In the genomic region with DNA sequence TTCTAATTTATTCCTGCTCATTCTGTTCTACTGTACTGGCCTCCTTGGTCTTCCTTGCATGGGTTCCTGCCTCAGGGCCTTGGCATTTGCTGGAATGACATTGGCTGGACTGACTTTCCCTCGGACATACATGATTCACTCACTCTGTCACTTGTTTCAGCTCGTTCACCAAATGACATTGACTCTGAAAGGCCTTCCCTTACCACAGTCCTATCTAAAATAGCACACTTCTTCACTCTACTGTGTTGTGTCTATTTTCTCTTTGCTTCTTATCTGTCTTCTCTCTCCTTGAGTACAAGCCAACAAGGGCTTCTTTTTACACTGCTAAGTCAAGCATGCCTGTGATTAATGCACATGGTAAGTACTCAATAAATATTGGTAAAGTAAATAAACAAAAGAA, we compare ENCODE assay signal across 25 cellular contexts.
A peak's percentile ranks its signal among the peaks of the same experiment; 100 is the strongest.
DNase-seq lines count a peak whose midpoint lies in the region; ATAC-seq, FAIRE-seq and TF ChIP-seq lines count a peak whose summit lies in the region.
"Had no signal": no experiment of that assay in that cellular context is flagged by ENCODE, and none has a peak within 500 bp of the region (broad histone marks: within the 10 kb centered on the region; RNA-seq: fewer than 3 reads in every experiment).

No MANE protein-coding gene starts in this region.

- TF ChIP-seq POLR2A in HCT116 (IDR thresholded peaks at IDR 0.05; ENCODE audit: borderline replicate concordance, extremely low read depth, insufficient read depth, insufficient read length): no peak
- TF ChIP-seq POLR2A in suprapubic skin (IDR thresholded peaks at IDR 0.05): no peak

- WGBS in suprapubic skin: 65% methylated on average over 2 of the region's 2 CpGs
- no CpG with 5 or more reads among the region's 2 CpGs for WGBS in mesendoderm (ENCODE audit: extremely low coverage, insufficient coverage, low lambda C conversion rate)

- peak; percentile 67 for FAIRE-seq in keratinocyte (lab: Jason Lieb, UNC)
- FAIRE-seq: colon, endothelial cell of umbilical vein had no signal

- intact Hi-C loops in HCT116 (cut with micrococcal nuclease): no loop called here
- intact Hi-C loops in activated T-helper 2 cell treated with anti-CD3 and anti-CD28 coated beads, Interferon-gamma antibody, Interleukin-2, Interleukin-4, amounts not matched to agents 10 μg/mL and 5 μg/mL and 100 μg/mL, durations not matched to agents 14 hours and 24 hours and 36 hours (cut with micrococcal nuclease): no loop called here

- no peak overlapping the region for H4K5ac ChIP-seq in mesendoderm (ENCODE audit: low read length)

- H3K79me2 ChIP-seq in HCT116 (ENCODE audit: insufficient read depth, low read length): no peaks in the 10 kb centered on the region
- H3K79me2 ChIP-seq in fibroblast of lung (ENCODE audit: control insufficient read depth, insufficient read depth, low read length): no peaks in the 10 kb centered on the region
- no peaks in the 10 kb centered on the region for H3K79me2 ChIP-seq in keratinocyte (ENCODE audit: control insufficient read depth, insufficient read depth, low read length)
- no peaks in the 10 kb centered on the region for H3K79me2 ChIP-seq in mesendoderm (ENCODE audit: control insufficient read depth, insufficient read depth, low read length)

- H3K4me3 ChIP-seq in HCT116 (replicated peaks in 1 of 2; ENCODE audit: low read depth in 1 of 2, low read length in 2 of 2) (no peak overlapping the region), fibroblast of lung (replicated peaks in 1 of 4; ENCODE audit: control extremely low read depth in 1 of 4, insufficient read depth in 1 of 4, low read depth in 3 of 4, low read length in 4 of 4) (no peak overlapping the region), keratinocyte (ENCODE audit: control insufficient read depth in 2 of 3, extremely low read depth in 1 of 3, insufficient read depth in 2 of 3, low read depth in 1 of 3, low read length in 3 of 3) (no peak overlapping the region), suprapubic skin (no peak overlapping the region), mesendoderm (ENCODE audit: low read length) (no peak overlapping the region)
- H3K4me3 ChIP-seq: BLaER1 treated with 17β-estradiol and CSF1 and Interleukin-3, amounts not matched to agents 10 nM and 100 nM; breast epithelium; GM23338; SJSA1 had no signal

- H3K4me1 Mint-ChIP-seq in activated T-helper 2 cell treated with anti-CD3 and anti-CD28 coated beads, Interferon-gamma antibody, Interleukin-2, Interleukin-4, amounts not matched to agents 10 μg/mL and 5 μg/mL and 100 μg/mL, durations not matched to agents 14 hours and 24 hours and 36 hours (ENCODE audit: low read depth): no peaks in the 10 kb centered on the region
- H3K4me1 Mint-ChIP-seq: immature natural killer cell; natural killer cell; stimulated activated effector memory CD8-positive, alpha-beta T cell treated with anti-CD3 and anti-CD28 coated beads, Interleukin-12 subunit alpha, Interleukin-12 subunit beta, amount 100 ng/mL, for 72 hours had no signal

- H3K36me3 ChIP-seq in HCT116 (ENCODE audit: control insufficient read depth in 1 of 2, insufficient read depth in 2 of 2, low read length in 2 of 2) (peaks cover 4 to 51% of the 10 kb centered on the region in 2 experiments; a peak in 2 of 4 replicates), fibroblast of lung (ENCODE audit: control insufficient read depth, insufficient read depth, low read length) (no peaks in the 10 kb centered on the region), keratinocyte (ENCODE audit: control insufficient read depth in 2 of 2, extremely low read depth in 1 of 2, insufficient read depth in 2 of 2, low read length in 2 of 2) (no peaks in the 10 kb centered on the region), suprapubic skin (no peaks in the 10 kb centered on the region), mesendoderm (ENCODE audit: control insufficient read depth, insufficient read depth, low read length) (no peaks in the 10 kb centered on the region)
- H3K36me3 ChIP-seq: BLaER1 treated with 17β-estradiol and CSF1 and Interleukin-3, amounts not matched to agents 10 nM and 100 nM; breast epithelium; SJSA1; WERI-Rb-1 had no signal

- H3K27ac ChIP-seq in HCT116 (ENCODE audit: low read depth, low read length): peak overlapping the region; percentile 84
- H3K27ac ChIP-seq in fibroblast of lung (ENCODE audit: insufficient read depth, low read length): no peak overlapping the region
- no peak overlapping the region for H3K27ac ChIP-seq in keratinocyte (ENCODE audit: control insufficient read depth, insufficient read depth, low read length)
- no peak overlapping the region for H3K27ac ChIP-seq in suprapubic skin
- H3K27ac ChIP-seq in mesendoderm (ENCODE audit: low read depth, low read length): no peak overlapping the region
- H3K27ac ChIP-seq: BLaER1 treated with 17β-estradiol and CSF1 and Interleukin-3, amounts not matched to agents 10 nM and 100 nM; breast epithelium; SJSA1; WERI-Rb-1 had no signal

- H2BK120ac ChIP-seq in mesendoderm (ENCODE audit: low read depth, low read length): no peak overlapping the region

- no peaks in the 10 kb centered on the region for H4K20me1 ChIP-seq in HCT116 (ENCODE audit: insufficient read depth)
- no peaks in the 10 kb centered on the region for H4K20me1 ChIP-seq in fibroblast of lung (ENCODE audit: control insufficient read depth, extremely low read depth, insufficient read depth, low read length)
- H4K20me1 ChIP-seq in keratinocyte (ENCODE audit: control insufficient read depth, extremely low read depth, insufficient read depth, low read length): no peaks in the 10 kb centered on the region
- H4K20me1 ChIP-seq: BLaER1 treated with 17β-estradiol and CSF1 and Interleukin-3, amounts not matched to agents 10 nM and 100 nM had no signal

- H3K4ac ChIP-seq in mesendoderm (ENCODE audit: low read depth, low read length): no peak overlapping the region

- peak; percentile 26; the same call in 1 of the 2 replicates for ATAC-seq in HCT116
- ATAC-seq: activated CD8-positive, alpha-beta T cell treated with anti-CD3 and anti-CD28 coated beads, Interleukin-2, amount 10 ng/mL, durations not matched to agents 7 days and 5 days; activated naive CD4-positive, alpha-beta T cell treated with anti-CD3 and anti-CD28 coated beads, Interleukin-2, amount 50 U/mL, for 72 hours; GM23338; natural killer cell; Panc1; stimulated activated effector memory CD8-positive, alpha-beta T cell treated with anti-CD3 and anti-CD28 coated beads, Interleukin-12 subunit alpha, Interleukin-12 subunit beta, amount 100 ng/mL, for 72 hours had no signal

- H3K56ac ChIP-seq in mesendoderm (ENCODE audit: low read length): no peak overlapping the region

- H3K79me1 ChIP-seq in mesendoderm (ENCODE audit: low read length): no peaks in the 10 kb centered on the region

- no peak overlapping the region for H3K27ac Mint-ChIP-seq in activated T-helper 2 cell treated with anti-CD3 and anti-CD28 coated beads, Interferon-gamma antibody, Interleukin-2, Interleukin-4, amounts not matched to agents 10 μg/mL and 5 μg/mL and 100 μg/mL, durations not matched to agents 14 hours and 24 hours and 36 hours
- H3K27ac Mint-ChIP-seq: activated CD8-positive, alpha-beta T cell treated with anti-CD3 and anti-CD28 coated beads, Interleukin-2, amount 10 ng/mL, durations not matched to agents 7 days and 5 days; activated naive CD4-positive, alpha-beta T cell treated with anti-CD3 and anti-CD28 coated beads, Interleukin-2, amount 50 U/mL, for 72 hours; GM23338; immature natural killer cell; natural killer cell; stimulated activated effector memory CD8-positive, alpha-beta T cell treated with anti-CD3 and anti-CD28 coated beads, Interleukin-12 subunit alpha, Interleukin-12 subunit beta, amount 100 ng/mL, for 72 hours had no signal

- no peak for TF ChIP-seq EP300 in suprapubic skin (IDR thresholded peaks at IDR 0.05)

- H3K9me2 ChIP-seq in HCT116 (ENCODE audit: insufficient read depth): no peaks in the 10 kb centered on the region

- H3K27me3 ChIP-seq in HCT116 (ENCODE audit: insufficient read depth, low read length) (no peaks in the 10 kb centered on the region), fibroblast of lung (ENCODE audit: control insufficient read depth, insufficient read depth, low read length) (no peaks in the 10 kb centered on the region), keratinocyte (ENCODE audit: control insufficient read depth, extremely low read depth, insufficient read depth, low read length) (no peaks in the 10 kb centered on the region), suprapubic skin (no peaks in the 10 kb centered on the region), mesendoderm (ENCODE audit: insufficient read depth, low read length, poor library complexity) (no peaks in the 10 kb centered on the region)
- H3K27me3 ChIP-seq: BLaER1 treated with 17β-estradiol and CSF1 and Interleukin-3, amounts not matched to agents 10 nM and 100 nM; breast epithelium; SJSA1 had no signal

- H3K9ac ChIP-seq in HCT116 (ENCODE audit: low read length) (no peak overlapping the region), fibroblast of lung (ENCODE audit: insufficient read depth, low read length) (no peak overlapping the region), keratinocyte (ENCODE audit: control insufficient read depth, extremely low read depth, insufficient read depth, low read length) (no peak overlapping the region), mesendoderm (ENCODE audit: low read length) (no peak overlapping the region)
- H3K9ac ChIP-seq: BLaER1 treated with 17β-estradiol and CSF1 and Interleukin-3, amounts not matched to agents 10 nM and 100 nM had no signal

- no peak overlapping the region for H2BK5ac ChIP-seq in mesendoderm (ENCODE audit: low read length)

- H3K23ac ChIP-seq in mesendoderm (ENCODE audit: low read length): no peak overlapping the region

- no peak overlapping the region for H4K8ac ChIP-seq in mesendoderm (ENCODE audit: low read depth, low read length)

- TF ChIP-seq RAD21 in HCT116 (IDR thresholded peaks at IDR 0.05; ENCODE audit: low read depth): no peak

- no peak overlapping the region for H3K18ac ChIP-seq in mesendoderm (ENCODE audit: low read length)

- H3K4me3 Mint-ChIP-seq in activated T-helper 2 cell treated with anti-CD3 and anti-CD28 coated beads, Interferon-gamma antibody, Interleukin-2, Interleukin-4, amounts not matched to agents 10 μg/mL and 5 μg/mL and 100 μg/mL, durations not matched to agents 14 hours and 24 hours and 36 hours (ENCODE audit: low read depth): no peak overlapping the region
- H3K4me3 Mint-ChIP-seq: activated CD8-positive, alpha-beta T cell treated with anti-CD3 and anti-CD28 coated beads, Interleukin-2, amount 10 ng/mL, durations not matched to agents 7 days and 5 days; GM23338; immature natural killer cell; natural killer cell; stimulated activated effector memory CD8-positive, alpha-beta T cell treated with anti-CD3 and anti-CD28 coated beads, Interleukin-12 subunit alpha, Interleukin-12 subunit beta, amount 100 ng/mL, for 72 hours had no signal

- no peak overlapping the region for H2AK5ac ChIP-seq in mesendoderm (ENCODE audit: low read length)

- dilution Hi-C loops in keratinocyte (cut with MboI; ENCODE audit: extremely low pct_ligation_motif_present, low sequenced_read_pairs): no loop called here

- H3K9me3 Mint-ChIP-seq in activated T-helper 2 cell treated with anti-CD3 and anti-CD28 coated beads, Interferon-gamma antibody, Interleukin-2, Interleukin-4, amounts not matched to agents 10 μg/mL and 5 μg/mL and 100 μg/mL, durations not matched to agents 14 hours and 24 hours and 36 hours: no peaks in the 10 kb centered on the region
- H3K9me3 Mint-ChIP-seq: GM23338; stimulated activated effector memory CD8-positive, alpha-beta T cell treated with anti-CD3 and anti-CD28 coated beads, Interleukin-12 subunit alpha, Interleukin-12 subunit beta, amount 100 ng/mL, for 72 hours had no signal

- H3K36me3 Mint-ChIP-seq in activated T-helper 2 cell treated with anti-CD3 and anti-CD28 coated beads, Interferon-gamma antibody, Interleukin-2, Interleukin-4, amounts not matched to agents 10 μg/mL and 5 μg/mL and 100 μg/mL, durations not matched to agents 14 hours and 24 hours and 36 hours (ENCODE audit: low read depth): no peaks in the 10 kb centered on the region
- H3K36me3 Mint-ChIP-seq: activated naive CD4-positive, alpha-beta T cell treated with anti-CD3 and anti-CD28 coated beads, Interleukin-2, amount 50 U/mL, for 72 hours; immature natural killer cell; natural killer cell; stimulated activated effector memory CD8-positive, alpha-beta T cell treated with anti-CD3 and anti-CD28 coated beads, Interleukin-12 subunit alpha, Interleukin-12 subunit beta, amount 100 ng/mL, for 72 hours had no signal

- POLR2A ChIA-PET in HCT116 (lab: Charles Lee): interaction anchor here (1.8 kb wide), 1 partner anchor 22 kb away, joined by 4 read pairs; no protein-coding TSS in a partner anchor

- no peak overlapping the region for H2BK15ac ChIP-seq in mesendoderm (replicated peaks; ENCODE audit: low read depth)

- H3K9me1 ChIP-seq in keratinocyte (ENCODE audit: control insufficient read depth, extremely low read depth, insufficient read depth, low read length): no peaks in the 10 kb centered on the region

- RAD21 ChIA-PET in HCT116 (lab: Charles Lee; ENCODE audit: low non-redundant PET in 1 of 2, low total read pairs in 2 of 2, uncharacterized antibody in 2 of 2, unreplicated experiment in 2 of 2): no interaction called here

- H2AFZ ChIP-seq in HCT116 (ENCODE audit: low read depth, low read length, poor library complexity, severe bottlenecking) (no peak overlapping the region), fibroblast of lung (ENCODE audit: low read length) (no peak overlapping the region), keratinocyte (ENCODE audit: control insufficient read depth, low read length) (no peak overlapping the region)

- CTCF ChIA-PET in HCT116 (lab: Charles Lee): interaction anchor here (1.0 kb wide), 1 partner anchor 262 kb away, joined by 3 read pairs; no protein-coding TSS in a partner anchor

- no peak for TF ChIP-seq CTCF in HCT116 (IDR thresholded peaks at IDR 0.05 in 2 of 3, conservative IDR thresholded peaks at IDR 0.05 in 1 of 3; ENCODE audit: borderline replicate concordance in 1 of 3, insufficient read depth in 1 of 3, low read depth in 2 of 3, low read length in 2 of 3)
- TF ChIP-seq CTCF in fibroblast of lung (conservative IDR thresholded peaks at IDR 0.05 in 1 of 2, IDR thresholded peaks at IDR 0.05 in 1 of 2; ENCODE audit: low read depth in 1 of 2, low read length in 2 of 2): no peak
- TF ChIP-seq CTCF in keratinocyte (optimal IDR thresholded peaks at IDR 0.05 in 1 of 3, IDR thresholded peaks at IDR 0.05 in 1 of 3, conservative IDR thresholded peaks at IDR 0.05 in 1 of 3; ENCODE audit: extremely low read depth in 1 of 3, insufficient read depth in 2 of 3, low read length in 3 of 3): no peak
- TF ChIP-seq CTCF in suprapubic skin (IDR thresholded peaks at IDR 0.05): no peak

- DNase-seq in EH (ENCODE audit: low read depth) (peak; percentile 62), HCT116 (ENCODE audit: low read depth, low spot score) (no peak), fibroblast of lung (ENCODE audit: low read depth in 2 of 2) (peak; percentile 18 to 74), keratinocyte (ENCODE audit: low read depth, low spot score) (no peak), suprapubic skin (ENCODE audit: low spot score in 2 of 2) (no peak), mesendoderm (no peak)
- DNase-seq in activated T-helper 2 cell treated with anti-CD3 and anti-CD28 coated beads, Interferon-gamma antibody, Interleukin-2, Interleukin-4, amounts not matched to agents 10 μg/mL and 5 μg/mL and 100 μg/mL, durations not matched to agents 14 hours and 24 hours and 36 hours (ENCODE audit: low spot score): no peak
- DNase-seq: activated CD4-positive, alpha-beta T cell treated with anti-CD3 and anti-CD28 coated beads for 4 hours; activated CD8-positive, alpha-beta T cell treated with anti-CD3 and anti-CD28 coated beads, Interleukin-2, amount 10 ng/mL, durations not matched to agents 7 days and 5 days; immature natural killer cell; natural killer cell; NCI-H1092 treated with DMSO at 0.1 percent for 48 hours; NCI-H526; T-helper 9 cell; trophoblast cell; WERI-Rb-1 had no signal

- H3K9me3 ChIP-seq in HCT116 (ENCODE audit: control insufficient read depth in 1 of 2, insufficient read depth in 1 of 2, low read depth in 1 of 2, low read length in 2 of 2): no peaks in the 10 kb centered on the region
- no peaks in the 10 kb centered on the region for H3K9me3 ChIP-seq in fibroblast of lung (ENCODE audit: control insufficient read depth, insufficient read depth, low read depth, low read length)
- no peaks in the 10 kb centered on the region for H3K9me3 ChIP-seq in keratinocyte (ENCODE audit: control insufficient read depth, low read depth, low read length)
- no peaks in the 10 kb centered on the region for H3K9me3 ChIP-seq in suprapubic skin
- H3K9me3 ChIP-seq: breast epithelium, SJSA1 had no signal

- H3K4me1 ChIP-seq in HCT116 (ENCODE audit: control insufficient read depth in 1 of 2, insufficient read depth in 2 of 2, low read length in 2 of 2) (peaks cover 39 to 50% of the 10 kb centered on the region in 2 experiments), fibroblast of lung (ENCODE audit: control insufficient read depth, extremely low read depth, insufficient read depth, low read length) (peaks cover 5% of the 10 kb centered on the region), keratinocyte (ENCODE audit: control insufficient read depth, extremely low read depth, insufficient read depth, low read length) (peaks cover 15% of the 10 kb centered on the region), suprapubic skin (peaks cover 4% of the 10 kb centered on the region), mesendoderm (ENCODE audit: control insufficient read depth, low read depth, low read length) (peaks cover 4% of the 10 kb centered on the region)
- H3K4me1 ChIP-seq: BLaER1 treated with 17β-estradiol and CSF1 and Interleukin-3, amounts not matched to agents 10 nM and 100 nM; breast epithelium had no signal

- H3K4me2 ChIP-seq in HCT116 (ENCODE audit: low read length): no peak overlapping the region
- no peak overlapping the region for H3K4me2 ChIP-seq in fibroblast of lung (ENCODE audit: extremely low read depth, insufficient read depth, low read length)
- no peak overlapping the region for H3K4me2 ChIP-seq in keratinocyte (ENCODE audit: control insufficient read depth, extremely low read depth, insufficient read depth, low read depth, low read length)
- no peak overlapping the region for H3K4me2 ChIP-seq in mesendoderm (ENCODE audit: low read length)
- H3K4me2 ChIP-seq: BLaER1 treated with 17β-estradiol and CSF1 and Interleukin-3, amounts not matched to agents 10 nM and 100 nM; GM23338 had no signal

- BruUV-seq in HCT116 (replicated peaks; lab: Mats Ljungman, UMichigan): no TSS peak

- H3K27me3 Mint-ChIP-seq in activated T-helper 2 cell treated with anti-CD3 and anti-CD28 coated beads, Interferon-gamma antibody, Interleukin-2, Interleukin-4, amounts not matched to agents 10 μg/mL and 5 μg/mL and 100 μg/mL, durations not matched to agents 14 hours and 24 hours and 36 hours (ENCODE audit: low read depth): no peaks in the 10 kb centered on the region

Comparison
In these comparisons a context has a peak if more than half of its experiments do, and no peak if none do; other contexts are left out.
1. DNase-seq: peak in EH (single experiment) and fibroblast of lung (2 of 2); none in HCT116 (single experiment), keratinocyte (single experiment), activated T-helper 2 cell treated with anti-CD3 and anti-CD28 coated beads, Interferon-gamma antibody, Interleukin-2, Interleukin-4, amounts not matched to agents 10 μg/mL and 5 μg/mL and 100 μg/mL, durations not matched to agents 14 hours and 24 hours and 36 hours (single experiment), suprapubic skin (0 of 2) and mesendoderm (single experiment).